Comparison of ENCODE assay signal across 1 cellular context in genomic region chr12:103840881-103841689, GRCh38.
TF ChIP-seq lines count a peak whose summit lies in the region.

Gene NT5DC3 (minus strand): TSS chr12:103841234. CDS start chr12:103841156, 78 bp downstream.

TF ChIP-seq in H1, 55 proteins besides CTCF, POLR2A, EP300 and RAD21 (continued from another document):
- TF ChIP-seq, protein P1, sequence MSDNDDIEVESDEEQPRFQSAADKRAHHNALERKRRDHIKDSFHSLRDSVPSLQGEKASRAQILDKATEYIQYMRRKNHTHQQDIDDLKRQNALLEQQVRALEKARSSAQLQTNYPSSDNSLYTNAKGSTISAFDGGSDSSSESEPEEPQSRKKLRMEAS (IDR thresholded peaks at IDR 0.05): peak; percentile 97
- peak; percentile 85 for TF ChIP-seq TAF7 (optimal IDR thresholded peaks at IDR 0.05; ENCODE audit: borderline replicate concordance, low read depth, low read length)
- peak; percentile 69 for TF ChIP-seq CREB1 (IDR thresholded peaks at IDR 0.05)
- 0 out of 2 replicates have a peak, but pooled peaks have one; percentile 24 for TF ChIP-seq GTF2F1 (IDR thresholded peaks at IDR 0.05; ENCODE audit: borderline replicate concordance, low read depth, low read length)
- TF ChIP-seq TCF12 (IDR thresholded peaks at IDR 0.05; ENCODE audit: low read depth, low read length): no peak
- TF ChIP-seq SIN3A (conservative IDR thresholded peaks at IDR 0.05 in 1 of 2, IDR thresholded peaks at IDR 0.05 in 1 of 2; ENCODE audit: low read depth in 1 of 2, low read length in 2 of 2): peak; percentile 66 to 74; a peak in 2 of 4 replicates
- peak; percentile 31; the same call in 1 of the 2 replicates for TF ChIP-seq SP1 (IDR thresholded peaks at IDR 0.05; ENCODE audit: low read depth, low read length)
- no peak for TF ChIP-seq POU5F1 (IDR thresholded peaks at IDR 0.05; ENCODE audit: low read depth, low read length)
- peak; percentile 57; the same call in 1 of the 2 replicates for TF ChIP-seq USF2 (IDR thresholded peaks at IDR 0.05; ENCODE audit: low read length)
- TF ChIP-seq, protein P2, sequence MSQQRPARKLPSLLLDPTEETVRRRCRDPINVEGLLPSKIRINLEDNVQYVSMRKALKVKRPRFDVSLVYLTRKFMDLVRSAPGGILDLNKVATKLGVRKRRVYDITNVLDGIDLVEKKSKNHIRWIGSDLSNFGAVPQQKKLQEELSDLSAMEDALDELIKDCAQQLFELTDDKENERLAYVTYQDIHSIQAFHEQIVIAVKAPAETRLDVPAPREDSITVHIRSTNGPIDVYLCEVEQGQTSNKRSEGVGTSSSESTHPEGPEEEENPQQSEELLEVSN (IDR thresholded peaks at IDR 0.05): peak; percentile 90
- peak; percentile 78 for TF ChIP-seq KDM4A (IDR thresholded peaks at IDR 0.05; ENCODE audit: low read depth, low read length, severe bottlenecking)
- TF ChIP-seq SP4 (IDR thresholded peaks at IDR 0.05; ENCODE audit: low read length): peak; percentile 85; the same call in 1 of the 2 replicates
- peak; percentile 97 for TF ChIP-seq POLR2AphosphoS5 (IDR thresholded peaks at IDR 0.05; ENCODE audit: low read depth, low read length)
- peak; percentile 76; the same call in 1 of the 2 replicates for TF ChIP-seq TBP (IDR thresholded peaks at IDR 0.05; ENCODE audit: low read depth, low read length)
- no peak for TF ChIP-seq SAP30 (IDR thresholded peaks at IDR 0.05; ENCODE audit: insufficient read depth, insufficient replicate concordance, low read length)
